28 cellular contexts compared by ENCODE assay signal in genomic region chr17:55423535-55423934, GRCh38. TPM values are rescaled to one million over a fixed set of nuclear protein-coding genes. Genes with fewer than 3 reads are reported as not detected.
A peak's percentile ranks its signal among the peaks of the same experiment; 100 is the strongest.
DNase-seq lines count a peak whose midpoint lies in the region; ATAC-seq and TF ChIP-seq lines count a peak whose summit lies in the region.
"Had no signal": no experiment of that assay in that cellular context is flagged by ENCODE, and none has a peak within 500 bp of the region (broad histone marks: within the 10 kb centered on the region; RNA-seq: fewer than 3 reads in every experiment).

No MANE protein-coding gene starts in this region.

- no peaks in the 10 kb centered on the region for H3K27me3 ChIP-seq in OCI-LY1 (ENCODE audit: insufficient read depth, low read length)
- no peaks in the 10 kb centered on the region for H3K27me3 ChIP-seq in hepatocyte
- H3K27me3 ChIP-seq in subcutaneous abdominal adipose tissue (ENCODE audit: control insufficient read depth in 5 of 5, insufficient read depth in 4 of 5, low read length in 5 of 5) = no peaks in the 10 kb centered on the region
- H3K27me3 ChIP-seq: ovary, right atrium auricular region had no signal

- H3K27ac Mint-ChIP-seq in activated CD4-positive, alpha-beta memory T cell treated with anti-CD3 and anti-CD28 coated beads for 36 hours = peak overlapping the region; percentile 11
- no peak overlapping the region for H3K27ac Mint-ChIP-seq in activated CD4-positive, alpha-beta memory T cell treated with anti-CD3 and anti-CD28 coated beads, Interleukin-2, amount 10 ng/mL, durations not matched to agents 7 days and 5 days
- H3K27ac Mint-ChIP-seq: CD8-positive, alpha-beta T cell; T-helper 1 cell treated with Interleukin-12 subunit alpha and Interleukin-12 subunit beta and Interleukin-4 antibody, amounts not matched to agents 30 μg/mL and 1 μg/mL, for 36 hours had no signal

- H3K9me3 Mint-ChIP-seq in activated CD4-positive, alpha-beta memory T cell treated with anti-CD3 and anti-CD28 coated beads for 36 hours = no peaks in the 10 kb centered on the region
- no peaks in the 10 kb centered on the region for H3K9me3 Mint-ChIP-seq in activated CD4-positive, alpha-beta memory T cell treated with anti-CD3 and anti-CD28 coated beads, Interleukin-2, amount 10 ng/mL, durations not matched to agents 7 days and 5 days
- H3K9me3 Mint-ChIP-seq: CD8-positive, alpha-beta T cell; T-helper 1 cell treated with Interleukin-12 subunit alpha and Interleukin-12 subunit beta and Interleukin-4 antibody, amounts not matched to agents 30 μg/mL and 1 μg/mL, for 36 hours had no signal

- H3K27me3 Mint-ChIP-seq in activated CD4-positive, alpha-beta memory T cell treated with anti-CD3 and anti-CD28 coated beads for 36 hours = peaks cover 23% of the 10 kb centered on the region
- H3K27me3 Mint-ChIP-seq in activated CD4-positive, alpha-beta memory T cell treated with anti-CD3 and anti-CD28 coated beads, Interleukin-2, amount 10 ng/mL, durations not matched to agents 7 days and 5 days = peaks cover 41% of the 10 kb centered on the region

- H3K36me3 ChIP-seq in OCI-LY1 (ENCODE audit: insufficient read depth, low read length) = peaks cover 11% of the 10 kb centered on the region
- no peaks in the 10 kb centered on the region for H3K36me3 ChIP-seq in hepatocyte (replicated peaks; ENCODE audit: insufficient read depth, low read depth)
- H3K36me3 ChIP-seq in subcutaneous abdominal adipose tissue (ENCODE audit: control insufficient read depth in 5 of 5, insufficient read depth in 5 of 5, low read length in 5 of 5) = no peaks in the 10 kb centered on the region
- H3K36me3 ChIP-seq: ovary, right atrium auricular region, spleen, suprapubic skin had no signal

- peak overlapping the region; percentile 8; the same call in 1 of the 2 replicates for H3K9ac ChIP-seq in OCI-LY1 (ENCODE audit: low read length)
- H3K9ac ChIP-seq in subcutaneous abdominal adipose tissue (ENCODE audit: low read length in 5 of 5) = peak overlapping the region in 2 of 5 donors; percentile 6 to 79

- 0 out of 2 replicates have a peak, but pooled peaks cover 3% of the 10 kb centered on the region for H3F3A ChIP-seq in OCI-LY1 (ENCODE audit: insufficient read depth, low read length)

- H3K79me2 ChIP-seq in OCI-LY1 (ENCODE audit: insufficient read depth, low read length) (peaks cover 28% of the 10 kb centered on the region), hepatocyte (peaks cover 29% of the 10 kb centered on the region)

- peak overlapping the region; percentile 95 for H3K27ac ChIP-seq in OCI-LY1 (ENCODE audit: low read depth, low read length, poor library complexity, severe bottlenecking)
- H3K27ac ChIP-seq in hepatocyte = no peak overlapping the region
- H3K27ac ChIP-seq in subcutaneous abdominal adipose tissue (ENCODE audit: low read depth, low read length) = peak overlapping the region; percentile 77
- H3K27ac ChIP-seq: ovary, right atrium auricular region, RWPE1, spleen, suprapubic skin had no signal

- H3K4me1 Mint-ChIP-seq in activated CD4-positive, alpha-beta memory T cell treated with anti-CD3 and anti-CD28 coated beads for 36 hours (ENCODE audit: low read depth) = peaks cover 24% of the 10 kb centered on the region
- peaks cover 25% of the 10 kb centered on the region for H3K4me1 Mint-ChIP-seq in activated CD4-positive, alpha-beta memory T cell treated with anti-CD3 and anti-CD28 coated beads, Interleukin-2, amount 10 ng/mL, durations not matched to agents 7 days and 5 days

- intact Hi-C loops in activated CD4-positive, alpha-beta memory T cell treated with anti-CD3 and anti-CD28 coated beads for 36 hours (cut with micrococcal nuclease) = loop anchor here (5.0 to 10.0 kb wide), 6 partner anchors 81 to 329 kb away; partner anchors contain the start of genes PCTP and SMIM36

- DNase-seq in activated CD4-positive, alpha-beta memory T cell treated with anti-CD3 and anti-CD28 coated beads for 36 hours = no peak
- no peak for DNase-seq in activated CD4-positive, alpha-beta memory T cell treated with anti-CD3 and anti-CD28 coated beads, Interleukin-2, amount 10 ng/mL, durations not matched to agents 7 days and 5 days
- DNase-seq in hepatocyte (ENCODE audit: low spot score) (no peak), NCI-H2196 (lab: John Stamatoyannopoulos, UW; ENCODE audit: unreplicated experiment) (no peak)
- DNase-seq: 8988T; activated CD4-positive, alpha-beta T cell treated with anti-CD3 and anti-CD28 coated beads for 1 hour; activated CD8-positive, alpha-beta memory T cell treated with anti-CD3 and anti-CD28 coated beads for 24 hours; CD8-positive, alpha-beta T cell; HCEC 1CT; islet precursor cell; KG1; midbrain; MM.1S; naive thymus-derived CD4-positive, alpha-beta T cell; NCI-H1417; NCI-H2081; NCI-H345; NCI-H774; ovary; spleen had no signal

- peak overlapping the region; percentile 36; the same call in 1 of the 2 replicates for H3K4me2 ChIP-seq in OCI-LY1 (ENCODE audit: low read length)
- H3K4me2 ChIP-seq in hepatocyte = peak overlapping the region; percentile 22

- peaks cover 2% of the 10 kb centered on the region for H3K36me3 Mint-ChIP-seq in activated CD4-positive, alpha-beta memory T cell treated with anti-CD3 and anti-CD28 coated beads for 36 hours
- H3K36me3 Mint-ChIP-seq in activated CD4-positive, alpha-beta memory T cell treated with anti-CD3 and anti-CD28 coated beads, Interleukin-2, amount 10 ng/mL, durations not matched to agents 7 days and 5 days (ENCODE audit: low read depth) = peaks cover 21% of the 10 kb centered on the region
- H3K36me3 Mint-ChIP-seq: CD8-positive, alpha-beta T cell had no signal

- no peaks in the 10 kb centered on the region for H3K9me3 ChIP-seq in OCI-LY1 (ENCODE audit: low read length)
- H3K9me3 ChIP-seq in hepatocyte (ENCODE audit: low read depth) = no peaks in the 10 kb centered on the region
- no peaks in the 10 kb centered on the region for H3K9me3 ChIP-seq in subcutaneous abdominal adipose tissue (ENCODE audit: control insufficient read depth in 5 of 5, low read length in 5 of 5)
- H3K9me3 ChIP-seq: ovary, right atrium auricular region, spleen, suprapubic skin had no signal

- peak overlapping the region; percentile 1 for H3K4me3 Mint-ChIP-seq in activated CD4-positive, alpha-beta memory T cell treated with anti-CD3 and anti-CD28 coated beads for 36 hours
- H3K4me3 Mint-ChIP-seq in activated CD4-positive, alpha-beta memory T cell treated with anti-CD3 and anti-CD28 coated beads, Interleukin-2, amount 10 ng/mL, durations not matched to agents 7 days and 5 days = no peak overlapping the region
- H3K4me3 Mint-ChIP-seq: T-helper 1 cell treated with Interleukin-12 subunit alpha and Interleukin-12 subunit beta and Interleukin-4 antibody, amounts not matched to agents 30 μg/mL and 1 μg/mL, for 36 hours had no signal

- no peak for TF ChIP-seq CTCF in OCI-LY1 (IDR thresholded peaks at IDR 0.05; ENCODE audit: low read length)
- no peak for TF ChIP-seq CTCF in hepatocyte (IDR thresholded peaks at IDR 0.05; ENCODE audit: poor library complexity)

- H4K20me1 ChIP-seq in OCI-LY1 (ENCODE audit: insufficient read depth, low read length) (no peaks in the 10 kb centered on the region), hepatocyte (ENCODE audit: insufficient read depth, poor library complexity, severe bottlenecking) (no peaks in the 10 kb centered on the region)

- 67% methylated on average over 3 of the region's 3 CpGs for WGBS in hepatocyte (ENCODE audit: low lambda C conversion rate, missing lambda C conversion rate)

- POLR2A ChIA-PET in activated CD4-positive, alpha-beta memory T cell treated with anti-CD3 and anti-CD28 coated beads for 36 hours (lab: Charles Lee) = interaction anchor here (1.4 kb wide), 1 partner anchor 10 kb away, joined by 5 read pairs; no protein-coding TSS in a partner anchor
- POLR2A ChIA-PET in activated CD4-positive, alpha-beta memory T cell treated with anti-CD3 and anti-CD28 coated beads, Interleukin-2, amount 10 ng/mL, durations not matched to agents 7 days and 5 days (lab: Charles Lee) = no interaction called here

- H2AFZ ChIP-seq in OCI-LY1 (ENCODE audit: low read length) (peak overlapping the region; percentile 86; the same call in 1 of the 2 replicates), hepatocyte (no peak overlapping the region)

- H3K4me1 ChIP-seq in OCI-LY1 (ENCODE audit: insufficient read depth, low read length, severe bottlenecking) (peaks cover 81% of the 10 kb centered on the region), hepatocyte (ENCODE audit: insufficient read depth) (peaks cover 4% of the 10 kb centered on the region), subcutaneous abdominal adipose tissue (ENCODE audit: control insufficient read depth in 5 of 5, insufficient read depth in 5 of 5, low read length in 5 of 5) (peaks cover 0 to 48% (median 41%) of the 10 kb centered on the region in 5 donors)

- no peak for ATAC-seq in HG03378 (IDR thresholded peaks at IDR 0.05; ENCODE audit: unreplicated experiment)
- no peak for ATAC-seq in HG03097 (IDR thresholded peaks at IDR 0.05; ENCODE audit: low FRiP score, unreplicated experiment)
- ATAC-seq: CD8-positive, alpha-beta T cell; naive thymus-derived CD4-positive, alpha-beta T cell had no signal

- no peaks in the 10 kb centered on the region for H3K9me2 ChIP-seq in OCI-LY1 (ENCODE audit: low read depth, low read length)
- no peaks in the 10 kb centered on the region for H3K9me2 ChIP-seq in hepatocyte (replicated peaks; ENCODE audit: insufficient read depth)

- CTCF ChIA-PET in activated CD4-positive, alpha-beta memory T cell treated with anti-CD3 and anti-CD28 coated beads for 36 hours (lab: Charles Lee) = no interaction called here
- CTCF ChIA-PET in activated CD4-positive, alpha-beta memory T cell treated with anti-CD3 and anti-CD28 coated beads, Interleukin-2, amount 10 ng/mL, durations not matched to agents 7 days and 5 days (lab: Charles Lee) = no interaction called here

- H3K4me3 ChIP-seq in OCI-LY1 (ENCODE audit: low read depth, low read length, poor library complexity, severe bottlenecking) = peak overlapping the region; percentile 8
- H3K4me3 ChIP-seq in hepatocyte = no peak overlapping the region
- H3K4me3 ChIP-seq in subcutaneous abdominal adipose tissue (ENCODE audit: low read depth in 1 of 5, low read length in 5 of 5) = no peak overlapping the region
- H3K4me3 ChIP-seq: ovary, right atrium auricular region, spleen, suprapubic skin had no signal

RNA-seq across cellular contexts. Expression of gene MMD, which starts 1.9 kb away (rescaled TPM):
- 10 to 100 TPM; 22.1 to 24.2 TPM for total RNA-seq in activated CD4-positive, alpha-beta memory T cell treated with anti-CD3 and anti-CD28 coated beads for 36 hours
- 10 to 100 TPM; 29.6 to 30.8 TPM for total RNA-seq in activated CD4-positive, alpha-beta memory T cell treated with anti-CD3 and anti-CD28 coated beads, Interleukin-2, amount 10 ng/mL, durations not matched to agents 7 days and 5 days
- 29.5 and 34.7 TPM in 2 replicates for total RNA-seq in hepatocyte
- polyA plus RNA-seq in hepatocyte = 19.4 and 26.9 TPM in 2 replicates
